24 cellular contexts compared by ENCODE assay signal in genomic region chr2:197949224-197949623, GRCh38.
DNase-seq lines count a peak whose midpoint lies in the region; ATAC-seq, FAIRE-seq and TF ChIP-seq lines count a peak whose summit lies in the region.
"Had no signal": no experiment of that assay in that cellular context is flagged by ENCODE, and none has a peak within 500 bp of the region (broad histone marks: within the 10 kb centered on the region; RNA-seq: fewer than 3 reads in every experiment).

No MANE protein-coding gene starts in this region.

- H3K4me1 ChIP-seq in mammary epithelial cell (ENCODE audit: insufficient read depth, low read length) (no peaks in the 10 kb centered on the region), GM12878 (ENCODE audit: control insufficient read depth, insufficient read depth, low read length) (no peaks in the 10 kb centered on the region)
- peaks cover 0 to 31% of the 10 kb centered on the region in 2 donors for H3K4me1 ChIP-seq in naive thymus-derived CD4-positive, alpha-beta T cell (ENCODE audit: control insufficient read depth in 2 of 2, insufficient read depth in 2 of 2, low read length in 2 of 2)
- H3K4me1 ChIP-seq: BLaER1 had no signal

- FAIRE-seq in GM12891 (lab: Jason Lieb, UNC) (peak; percentile 43), GM12878 (lab: Jason Lieb, UNC) (no peak)
- FAIRE-seq: A204.1, G401.6, GM19239, H1 had no signal

- ATAC-seq in GM12878: no peak
- no peak for ATAC-seq in naive thymus-derived CD4-positive, alpha-beta T cell
- ATAC-seq in HG03378 (IDR thresholded peaks at IDR 0.05; ENCODE audit: unreplicated experiment): no peak
- ATAC-seq: HCT116 had no signal

- dilution Hi-C loops in mammary epithelial cell (cut with HindIII; ENCODE audit: low sequenced_read_pairs): no loop called here

- TF ChIP-seq EP300 in GM12878 (IDR thresholded peaks at IDR 0.05; ENCODE audit: borderline replicate concordance in 1 of 2, control insufficient read depth in 1 of 2, low read depth in 2 of 2, low read length in 2 of 2): no peak

- CTCF ChIA-PET in MCF 10A (lab: Yijun Ruan, JAX) (interaction anchor here (0.7 kb wide), 1 partner anchor 36 kb away, joined by 3 read pairs; no protein-coding TSS in a partner anchor), mammary epithelial cell (lab: Charles Lee; ENCODE audit: low non-redundant PET) (no interaction called here), GM12878 (lab: Yijun Ruan, JAX) (no interaction called here)
- CTCF ChIA-PET in naive thymus-derived CD4-positive, alpha-beta T cell (lab: Charles Lee): interaction anchor here (0.6 kb wide), 1 partner anchor 1674 kb away, joined by 3 read pairs; no protein-coding TSS in a partner anchor

- peak overlapping the region; percentile 69 for H3K27ac Mint-ChIP-seq in MCF 10A (ENCODE audit: low read depth, unreplicated experiment)
- H3K27ac Mint-ChIP-seq in naive thymus-derived CD4-positive, alpha-beta T cell: peak overlapping the region in 5 of 9 donors; percentile 1 to 86 (median 43)
- H3K27ac Mint-ChIP-seq: B cell had no signal

- H3K4me3 ChIP-seq in mammary epithelial cell (replicated peaks in 1 of 3; ENCODE audit: insufficient read depth in 1 of 3, low read depth in 2 of 3, low read length in 3 of 3) (no peak overlapping the region), GM12878 (no peak overlapping the region)
- H3K4me3 ChIP-seq in naive thymus-derived CD4-positive, alpha-beta T cell (ENCODE audit: low read length): no peak overlapping the region
- H3K4me3 ChIP-seq: BLaER1, GM23248 had no signal

- no peak overlapping the region for H3K9ac ChIP-seq in mammary epithelial cell (ENCODE audit: insufficient read depth, low read length)
- no peak overlapping the region for H3K9ac ChIP-seq in GM12878 (ENCODE audit: control insufficient read depth, insufficient read depth, low read length)
- H3K9ac ChIP-seq: BLaER1, GM23248 had no signal

- H3K27me3 Mint-ChIP-seq in MCF 10A (ENCODE audit: insufficient read depth, unreplicated experiment): peaks cover 11% of the 10 kb centered on the region
- peaks cover 0 to 2% (median 0%) of the 10 kb centered on the region in 5 donors for H3K27me3 Mint-ChIP-seq in naive thymus-derived CD4-positive, alpha-beta T cell
- H3K27me3 Mint-ChIP-seq: B cell; CD4-positive, alpha-beta memory T cell had no signal

- H3K79me2 ChIP-seq in mammary epithelial cell (ENCODE audit: insufficient read depth, low read length): no peaks in the 10 kb centered on the region
- no peaks in the 10 kb centered on the region for H3K79me2 ChIP-seq in GM12878 (ENCODE audit: control insufficient read depth, insufficient read depth, low read length)

- H3K9me3 ChIP-seq in mammary epithelial cell (replicated peaks; ENCODE audit: insufficient read depth, low read length) (no peaks in the 10 kb centered on the region), GM12878 (replicated peaks; ENCODE audit: control insufficient read depth, insufficient read depth, low read length) (peaks cover 5% of the 10 kb centered on the region; the same call in 2 of the 3 replicates)
- no peaks in the 10 kb centered on the region for H3K9me3 ChIP-seq in naive thymus-derived CD4-positive, alpha-beta T cell (ENCODE audit: control insufficient read depth in 2 of 3, low read length in 3 of 3)
- H3K9me3 ChIP-seq: BLaER1 had no signal

- in situ Hi-C loops in mammary epithelial cell (cut with MboI; ENCODE audit: low sequenced_read_pairs in 2 of 2) (no loop called here), GM12878 (cut with MboI) (no loop called here)

- peaks cover 28% of the 10 kb centered on the region for H3K4me1 Mint-ChIP-seq in MCF 10A (ENCODE audit: insufficient read depth, unreplicated experiment)
- peaks cover 13 to 96% (median 91%) of the 10 kb centered on the region in 7 donors for H3K4me1 Mint-ChIP-seq in naive thymus-derived CD4-positive, alpha-beta T cell
- H3K4me1 Mint-ChIP-seq: B cell had no signal

- POLR2A ChIA-PET in MCF 10A (lab: Yijun Ruan, JAX): interaction anchor here (1.4 to 2.1 kb wide), 2 partner anchors 20 to 34 kb away, joined by 5 to 6 read pairs; no protein-coding TSS in a partner anchor
- POLR2A ChIA-PET in GM12878 (lab: Charles Lee): interaction anchor here (0.5 to 1.0 kb wide), 2 partner anchors 16 to 54 kb away, joined by 3 read pairs; no protein-coding TSS in a partner anchor
- POLR2A ChIA-PET in naive thymus-derived CD4-positive, alpha-beta T cell (lab: Charles Lee): interaction anchor here (0.6 kb wide), 1 partner anchor 15 kb away, joined by 3 read pairs; no protein-coding TSS in a partner anchor

- no peak overlapping the region for H2AFZ ChIP-seq in mammary epithelial cell (ENCODE audit: low read depth, low read length)
- no peak overlapping the region for H2AFZ ChIP-seq in GM12878 (ENCODE audit: control insufficient read depth, low read depth, low read length)
- H2AFZ ChIP-seq: GM23248 had no signal

- TF ChIP-seq RAD21 in GM12878 (IDR thresholded peaks at IDR 0.05; ENCODE audit: insufficient read depth, low read depth, low read length): no peak

- TF ChIP-seq CTCF in MCF 10A (IDR thresholded peaks at IDR 0.05; ENCODE audit: unreplicated experiment) (no peak), mammary epithelial cell (conservative IDR thresholded peaks at IDR 0.05 in 1 of 2, IDR thresholded peaks at IDR 0.05 in 1 of 2; ENCODE audit: extremely low read depth in 1 of 2, insufficient read depth in 1 of 2, low read depth in 1 of 2, low read length in 2 of 2) (no peak), GM12878 (IDR thresholded peaks at IDR 0.05 in 2 of 3, conservative IDR thresholded peaks at IDR 0.05 in 1 of 3; ENCODE audit: control insufficient read depth in 2 of 3, extremely low read depth in 1 of 3, insufficient read depth in 1 of 3, low read depth in 3 of 3, low read length in 3 of 3) (no peak)

- H3K4me2 ChIP-seq in mammary epithelial cell (ENCODE audit: insufficient read depth, low read depth, low read length) (no peak overlapping the region), GM12878 (ENCODE audit: control insufficient read depth, insufficient read depth) (no peak overlapping the region)
- H3K4me2 ChIP-seq: BLaER1 had no signal

- BruUV-seq in MCF 10A (replicated peaks; lab: Mats Ljungman, UMichigan) (no TSS peak), mammary epithelial cell (replicated peaks; lab: Mats Ljungman, UMichigan) (no TSS peak), GM12878 (replicated peaks; lab: Mats Ljungman, UMichigan) (no TSS peak)

- RAD21 ChIA-PET in GM12878 (lab: Charles Lee; ENCODE audit: unreplicated experiment): no interaction called here

- H3K36me3 ChIP-seq in mammary epithelial cell (ENCODE audit: insufficient read depth, low read length) (no peaks in the 10 kb centered on the region), GM12878 (ENCODE audit: control insufficient read depth in 2 of 2, insufficient read depth in 2 of 2, low read length in 1 of 2) (no peaks in the 10 kb centered on the region)
- no peaks in the 10 kb centered on the region for H3K36me3 ChIP-seq in naive thymus-derived CD4-positive, alpha-beta T cell (ENCODE audit: control insufficient read depth in 2 of 3, insufficient read depth in 3 of 3, low read length in 3 of 3)
- H3K36me3 ChIP-seq: BLaER1 had no signal

- no peaks in the 10 kb centered on the region for H3K9me3 Mint-ChIP-seq in MCF 10A (ENCODE audit: unreplicated experiment)
- H3K9me3 Mint-ChIP-seq in naive thymus-derived CD4-positive, alpha-beta T cell: no peaks in the 10 kb centered on the region
- H3K9me3 Mint-ChIP-seq: H9 had no signal

- no peaks in the 10 kb centered on the region for H3K36me3 Mint-ChIP-seq in MCF 10A (ENCODE audit: insufficient read depth, unreplicated experiment)
- H3K36me3 Mint-ChIP-seq in naive thymus-derived CD4-positive, alpha-beta T cell: peaks cover 0 to 4% (median 0%) of the 10 kb centered on the region in 5 donors

- TF ChIP-seq POLR2A in GM12891 (IDR thresholded peaks at IDR 0.05; ENCODE audit: low read depth, low read length) (no peak), GM12878 (IDR thresholded peaks at IDR 0.05; ENCODE audit: low read depth, low read length) (no peak)

- H3K27ac ChIP-seq in mammary epithelial cell (ENCODE audit: insufficient read depth, low read depth, low read length) (no peak overlapping the region), GM12878 (ENCODE audit: control insufficient read depth, insufficient read depth) (no peak overlapping the region)
- H3K27ac ChIP-seq in naive thymus-derived CD4-positive, alpha-beta T cell (ENCODE audit: low read depth, low read length): no peak overlapping the region
- H3K27ac ChIP-seq: 22Rv1, BLaER1, C4-2B, GM23248 had no signal

- intact Hi-C loops in MCF 10A (cut with micrococcal nuclease): no loop called here
- intact Hi-C loops in mammary epithelial cell (cut with micrococcal nuclease): loop anchor here (2.0 kb wide), 1 partner anchor 52 kb away; no protein-coding TSS in a partner anchor
- intact Hi-C loops in GM12878 (cut with micrococcal nuclease; ENCODE audit: unreplicated experiment): no loop called here
- intact Hi-C loops in naive thymus-derived CD4-positive, alpha-beta T cell (cut with micrococcal nuclease): loop anchor here in 1 of 2 donors (5.0 kb wide), 1 partner anchor 142 kb away; no protein-coding TSS in a partner anchor

- H3K4me3 Mint-ChIP-seq in MCF 10A (ENCODE audit: unreplicated experiment): no peak overlapping the region
- H3K4me3 Mint-ChIP-seq in naive thymus-derived CD4-positive, alpha-beta T cell: peak overlapping the region in 3 of 10 donors; percentile 6 to 55 (median 12)
- H3K4me3 Mint-ChIP-seq: B cell; CD4-positive, alpha-beta memory T cell; H9 had no signal

- DNase-seq in MCF 10A (ENCODE audit: unreplicated experiment) (no peak), mammary epithelial cell (no peak), GM12891 (ENCODE audit: insufficient read length, low spot score) (no peak), GM12878 (ENCODE audit: low read depth, low spot score) (no peak), activated T-cell treated with anti-CD3 and anti-CD28 coated beads for 4 hours (no peak), NCI-H1092 treated with DMSO at 0.1 percent for 48 hours (lab: John Stamatoyannopoulos, UW) (no peak)
- no peak for DNase-seq in naive thymus-derived CD4-positive, alpha-beta T cell
- DNase-seq: Calu3; CD4-positive, alpha-beta memory T cell; COR-L47; DMS153; DND-41; H9 had no signal

- H4K20me1 ChIP-seq in mammary epithelial cell (ENCODE audit: insufficient read depth, low read length): no peaks in the 10 kb centered on the region
- no peaks in the 10 kb centered on the region for H4K20me1 ChIP-seq in GM12878 (ENCODE audit: control insufficient read depth, insufficient read depth)
- H4K20me1 ChIP-seq: BLaER1 had no signal

- SMC1A ChIA-PET in GM12878 (lab: Charles Lee; ENCODE audit: uncharacterized antibody, unreplicated experiment): interaction anchor here (0.9 to 1.1 kb wide), 4 partner anchors 11 to 151 kb away, joined by 3 read pairs; no protein-coding TSS in a partner anchor

- H3K27me3 ChIP-seq in mammary epithelial cell (ENCODE audit: insufficient read depth, low read length): peaks cover 2% of the 10 kb centered on the region
- no peaks in the 10 kb centered on the region for H3K27me3 ChIP-seq in GM12878 (replicated peaks in 1 of 2; ENCODE audit: control insufficient read depth in 2 of 2, insufficient read depth in 2 of 2, low read length in 1 of 2)
- H3K27me3 ChIP-seq in naive thymus-derived CD4-positive, alpha-beta T cell (ENCODE audit: control insufficient read depth in 2 of 2, insufficient read depth in 2 of 2, low read length in 2 of 2): no peaks in the 10 kb centered on the region

TF ChIP-seq in GM12891, 5 proteins besides CTCF, POLR2A, EP300 and RAD21 (continues in another document):
- TF ChIP-seq TAF1 (IDR thresholded peaks at IDR 0.05; ENCODE audit: low read depth, low read length): no peak

Comparison
In these comparisons a context has a peak if more than half of its experiments do, and no peak if none do; other contexts are left out.
1. CTCF ChIA-PET loops: an anchor here in MCF 10A (0.7 kb wide) and naive thymus-derived CD4-positive, alpha-beta T cell (0.6 kb wide); none called in mammary epithelial cell and GM12878.